Comparison of ENCODE assay signal across 39 cellular contexts in genomic region chr3:190658106-190658505, GRCh38.
"Had no signal": no experiment of that assay in that cellular context is flagged by ENCODE, and none has a peak within 500 bp of the region (broad histone marks: within the 10 kb centered on the region; RNA-seq: fewer than 3 reads in every experiment).

No MANE protein-coding gene starts in this region.

- DNase-seq: activated effector memory CD4-positive, alpha-beta T cell treated with anti-CD3 and anti-CD28 coated beads, Interleukin-2, amount 50 U/mL, for 16 hours; activated effector memory CD4-positive, alpha-beta T cell treated with Interleukin-2 at 50 U/mL for 16 hours; activated gamma-delta T cell; activated gamma-delta T cell treated with Interleukin-2 at 50 U/mL for 16 hours; activated naive CD4-positive, alpha-beta T cell; activated naive CD4-positive, alpha-beta T cell treated with anti-CD3 and anti-CD28 coated beads for 36 hours; activated naive CD4-positive, alpha-beta T cell treated with anti-CD3 and anti-CD28 coated beads, Interleukin-2, amount 10 ng/mL, durations not matched to agents 7 days and 5 days; activated naive CD4-positive, alpha-beta T cell treated with anti-CD3 and anti-CD28 coated beads, Interleukin-2, amount 50 U/mL, for 16 hours; activated naive CD4-positive, alpha-beta T cell treated with Interleukin-2 at 50 U/mL for 16 hours; activated naive CD8-positive, alpha-beta T cell treated with anti-CD3 and anti-CD28 coated beads for 36 hours; activated naive CD8-positive, alpha-beta T cell treated with anti-CD3 and anti-CD28 coated beads, Interleukin-2, amount 10 ng/mL, durations not matched to agents 7 days and 5 days; activated naive CD8-positive, alpha-beta T cell treated with anti-CD3 and anti-CD28 coated beads, Interleukin-2, amount 50 U/mL, for 24 hours; activated T-cell treated with anti-CD3 and anti-CD28 coated beads for 4 hours; activated T-cell treated with anti-CD3 and anti-CD28 coated beads, Interleukin-2, amount 50 U/mL, for 1 hour; activated T-cell treated with anti-CD3 and anti-CD28 coated beads, Interleukin-2, amount 50 U/mL, for 24 hours; activated T-cell treated with anti-CD3 and anti-CD28 coated beads, Interleukin-2, amount 50 U/mL, for 4 hours; activated T-cell treated with anti-CD3 and anti-CD28 coated beads, Interleukin-2, amount 50 U/mL, for 48 hours; activated T-cell treated with anti-CD3 and anti-CD28 coated beads, Interleukin-2, amount 50 U/mL, for 72 hours; adrenal gland; amniotic stem cell; amygdala; anterior cingulate cortex; aorta; body of pancreas; brain microvascular endothelial cell; caudate nucleus; central memory CD4-positive, alpha-beta T cell; cerebellar nuclear complex had no signal

- H3K9me3 Mint-ChIP-seq: activated naive CD4-positive, alpha-beta T cell treated with anti-CD3 and anti-CD28 coated beads for 36 hours; activated naive CD4-positive, alpha-beta T cell treated with anti-CD3 and anti-CD28 coated beads, Interleukin-2, amount 10 ng/mL, durations not matched to agents 7 days and 5 days; activated naive CD4-positive, alpha-beta T cell treated with anti-CD3 and anti-CD28 coated beads, Interleukin-2, amount 50 U/mL, for 24 hours; activated naive CD4-positive, alpha-beta T cell treated with anti-CD3 and anti-CD28 coated beads, Interleukin-2, amount 50 U/mL, for 72 hours; activated naive CD8-positive, alpha-beta T cell treated with anti-CD3 and anti-CD28 coated beads for 36 hours; activated naive CD8-positive, alpha-beta T cell treated with anti-CD3 and anti-CD28 coated beads, Interleukin-2, amount 10 ng/mL, durations not matched to agents 7 days and 5 days; activated naive CD8-positive, alpha-beta T cell treated with anti-CD3 and anti-CD28 coated beads, Interleukin-2, amount 50 U/mL, for 24 hours; activated T-cell treated with anti-CD3 and anti-CD28 coated beads, Interleukin-2, amount 50 U/mL, for 24 hours; activated T-cell treated with anti-CD3 and anti-CD28 coated beads, Interleukin-2, amount 50 U/mL, for 4 hours; activated T-cell treated with anti-CD3 and anti-CD28 coated beads, Interleukin-2, amount 50 U/mL, for 72 hours; activated T-helper 17 cell treated with anti-CD3 and anti-CD28 coated beads, Interleukin-2, amount 50 U/mL, for 72 hours; activated T-helper 2 cell treated with anti-CD3 and anti-CD28 coated beads, Interferon-gamma antibody, Interleukin-2, Interleukin-4, amounts not matched to agents 10 μg/mL and 5 μg/mL and 100 μg/mL, durations not matched to agents 14 hours and 24 hours and 36 hours; brain; central memory CD8-positive, alpha-beta T cell had no signal

- H3K9me3 ChIP-seq: adrenal gland, ascending aorta, body of pancreas, breast epithelium had no signal

- H3K27ac Mint-ChIP-seq: activated naive CD4-positive, alpha-beta T cell treated with anti-CD3 and anti-CD28 coated beads for 36 hours; activated naive CD4-positive, alpha-beta T cell treated with anti-CD3 and anti-CD28 coated beads, Interleukin-2, amount 10 ng/mL, durations not matched to agents 7 days and 5 days; activated naive CD4-positive, alpha-beta T cell treated with anti-CD3 and anti-CD28 coated beads, Interleukin-2, amount 50 U/mL, for 24 hours; activated naive CD4-positive, alpha-beta T cell treated with anti-CD3 and anti-CD28 coated beads, Interleukin-2, amount 50 U/mL, for 72 hours; activated naive CD8-positive, alpha-beta T cell; activated naive CD8-positive, alpha-beta T cell treated with anti-CD3 and anti-CD28 coated beads for 36 hours; activated naive CD8-positive, alpha-beta T cell treated with anti-CD3 and anti-CD28 coated beads, Interleukin-2, amount 10 ng/mL, durations not matched to agents 7 days and 5 days; activated naive CD8-positive, alpha-beta T cell treated with anti-CD3 and anti-CD28 coated beads, Interleukin-2, amount 50 U/mL, for 24 hours; activated T-cell treated with anti-CD3 and anti-CD28 coated beads, Interleukin-2, amount 50 U/mL, for 24 hours; activated T-cell treated with anti-CD3 and anti-CD28 coated beads, Interleukin-2, amount 50 U/mL, for 72 hours; activated T-helper 1 cell treated with anti-CD3 and anti-CD28 coated beads, Interleukin-12 subunit alpha, Interleukin-12 subunit beta, Interleukin-2, Interleukin-4 antibody, amounts not matched to agents 30 ng/mL and 10 ng/mL and 1 ng/mL, durations not matched to agents 14 hours and 24 hours and 36 hours; activated T-helper 17 cell treated with anti-CD3 and anti-CD28 coated beads, Interleukin-2, amount 50 U/mL, for 72 hours; activated T-helper 2 cell treated with anti-CD3 and anti-CD28 coated beads, Interferon-gamma antibody, Interleukin-2, Interleukin-4, amounts not matched to agents 10 μg/mL and 5 μg/mL and 100 μg/mL, durations not matched to agents 14 hours and 24 hours and 36 hours; brain had no signal

- ATAC-seq: activated naive CD4-positive, alpha-beta T cell treated with anti-CD3 and anti-CD28 coated beads, Interleukin-2, amount 50 U/mL, for 72 hours; activated naive CD8-positive, alpha-beta T cell treated with anti-CD3 and anti-CD28 coated beads, Interleukin-2, amount 50 U/mL, for 24 hours; activated T-cell treated with anti-CD3 and anti-CD28 coated beads, Interleukin-2, amount 50 U/mL, for 4 hours; activated T-cell treated with anti-CD3 and anti-CD28 coated beads, Interleukin-2, amount 50 U/mL, for 72 hours; activated T-helper 17 cell treated with anti-CD3 and anti-CD28 coated beads, Interleukin-2, amount 50 U/mL, for 72 hours; body of pancreas had no signal

- H3K27ac ChIP-seq: adrenal gland, ascending aorta, body of pancreas, brain microvascular endothelial cell, breast epithelium, cardiac muscle cell had no signal

- H3K36me3 ChIP-seq: adrenal gland, ascending aorta, brain microvascular endothelial cell, breast epithelium, cardiac muscle cell had no signal

- H3K4me1 ChIP-seq: adrenal gland, ascending aorta, body of pancreas, breast epithelium had no signal

- H3K27me3 Mint-ChIP-seq: activated naive CD4-positive, alpha-beta T cell treated with anti-CD3 and anti-CD28 coated beads, Interleukin-2, amount 50 U/mL, for 24 hours; brain had no signal

- H3K4me3 ChIP-seq: adrenal gland, ascending aorta, body of pancreas, breast epithelium, cardiac muscle cell had no signal

- H3K27me3 ChIP-seq: adrenal gland, ascending aorta, body of pancreas, brain microvascular endothelial cell, breast epithelium, cardiac muscle cell had no signal

- H3K36me3 Mint-ChIP-seq: activated naive CD4-positive, alpha-beta T cell treated with anti-CD3 and anti-CD28 coated beads, Interleukin-2, amount 10 ng/mL, durations not matched to agents 7 days and 5 days; activated naive CD4-positive, alpha-beta T cell treated with anti-CD3 and anti-CD28 coated beads, Interleukin-2, amount 50 U/mL, for 24 hours; activated naive CD8-positive, alpha-beta T cell; activated naive CD8-positive, alpha-beta T cell treated with anti-CD3 and anti-CD28 coated beads for 36 hours; activated naive CD8-positive, alpha-beta T cell treated with anti-CD3 and anti-CD28 coated beads, Interleukin-2, amount 10 ng/mL, durations not matched to agents 7 days and 5 days; brain had no signal

- H3K4me3 Mint-ChIP-seq: activated naive CD4-positive, alpha-beta T cell treated with anti-CD3 and anti-CD28 coated beads for 36 hours; activated naive CD4-positive, alpha-beta T cell treated with anti-CD3 and anti-CD28 coated beads, Interleukin-2, amount 10 ng/mL, durations not matched to agents 7 days and 5 days; activated naive CD4-positive, alpha-beta T cell treated with anti-CD3 and anti-CD28 coated beads, Interleukin-2, amount 50 U/mL, for 24 hours; activated naive CD8-positive, alpha-beta T cell; activated naive CD8-positive, alpha-beta T cell treated with anti-CD3 and anti-CD28 coated beads for 36 hours; activated naive CD8-positive, alpha-beta T cell treated with anti-CD3 and anti-CD28 coated beads, Interleukin-2, amount 10 ng/mL, durations not matched to agents 7 days and 5 days; activated naive CD8-positive, alpha-beta T cell treated with anti-CD3 and anti-CD28 coated beads, Interleukin-2, amount 50 U/mL, for 24 hours; activated T-cell treated with anti-CD3 and anti-CD28 coated beads, Interleukin-2, amount 50 U/mL, for 24 hours; activated T-cell treated with anti-CD3 and anti-CD28 coated beads, Interleukin-2, amount 50 U/mL, for 4 hours; activated T-cell treated with anti-CD3 and anti-CD28 coated beads, Interleukin-2, amount 50 U/mL, for 72 hours; activated T-helper 1 cell treated with anti-CD3 and anti-CD28 coated beads, Interleukin-12 subunit alpha, Interleukin-12 subunit beta, Interleukin-2, Interleukin-4 antibody, amounts not matched to agents 30 ng/mL and 10 ng/mL and 1 ng/mL, durations not matched to agents 14 hours and 24 hours and 36 hours; activated T-helper 17 cell treated with anti-CD3 and anti-CD28 coated beads, Interleukin-2, amount 50 U/mL, for 72 hours; brain; central memory CD8-positive, alpha-beta T cell had no signal

- H3K4me1 Mint-ChIP-seq: activated naive CD4-positive, alpha-beta T cell treated with anti-CD3 and anti-CD28 coated beads, Interleukin-2, amount 10 ng/mL, durations not matched to agents 7 days and 5 days; activated naive CD4-positive, alpha-beta T cell treated with anti-CD3 and anti-CD28 coated beads, Interleukin-2, amount 50 U/mL, for 24 hours; activated naive CD8-positive, alpha-beta T cell treated with anti-CD3 and anti-CD28 coated beads for 36 hours; activated naive CD8-positive, alpha-beta T cell treated with anti-CD3 and anti-CD28 coated beads, Interleukin-2, amount 10 ng/mL, durations not matched to agents 7 days and 5 days; activated naive CD8-positive, alpha-beta T cell treated with anti-CD3 and anti-CD28 coated beads, Interleukin-2, amount 50 U/mL, for 24 hours; activated T-helper 17 cell treated with anti-CD3 and anti-CD28 coated beads, Interleukin-2, amount 50 U/mL, for 72 hours; brain; central memory CD8-positive, alpha-beta T cell had no signal
